In the genomic region with DNA sequence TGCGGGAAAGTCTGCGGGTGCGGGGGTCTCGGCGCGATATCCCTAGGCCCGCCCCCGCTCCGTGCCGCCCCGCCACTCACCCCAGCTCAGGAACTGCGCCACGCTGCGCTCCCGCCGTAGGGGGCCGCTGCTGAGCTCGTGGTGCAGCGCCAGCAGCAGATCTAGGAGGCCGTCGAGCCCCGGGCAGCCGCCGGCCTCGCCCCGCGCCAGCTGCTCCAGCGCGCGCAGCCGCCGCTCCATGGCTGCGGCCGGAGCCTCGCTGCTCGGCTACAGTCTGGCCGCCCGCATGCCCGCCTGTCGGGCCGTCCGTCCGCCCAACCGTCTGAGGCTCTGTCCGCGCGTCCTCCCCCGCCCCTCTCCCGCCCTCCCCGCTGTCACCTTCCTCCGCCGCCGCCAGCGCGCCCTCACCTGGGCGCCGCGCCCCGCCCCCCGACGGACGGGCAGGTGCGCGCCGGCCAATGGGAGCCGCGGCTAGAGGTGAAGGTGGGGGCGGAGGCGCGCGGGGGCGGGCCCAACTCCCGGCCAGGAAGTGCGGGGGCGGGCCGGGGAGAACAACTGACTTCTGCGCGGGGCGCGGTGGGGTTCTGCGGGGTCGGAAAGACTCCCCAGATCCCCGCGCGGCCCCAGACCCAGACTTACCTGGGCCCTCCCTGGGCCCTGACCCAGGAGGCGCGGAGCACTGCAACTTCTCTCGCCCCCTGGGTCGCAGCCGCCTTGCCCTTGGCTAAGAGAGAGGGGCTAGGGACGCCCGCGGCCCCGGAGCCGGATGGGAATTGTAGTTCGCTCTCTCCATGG, we compare ENCODE assay signal across 1 cellular context.
TF ChIP-seq lines count a peak whose summit lies in the region.

A gene with protein sequence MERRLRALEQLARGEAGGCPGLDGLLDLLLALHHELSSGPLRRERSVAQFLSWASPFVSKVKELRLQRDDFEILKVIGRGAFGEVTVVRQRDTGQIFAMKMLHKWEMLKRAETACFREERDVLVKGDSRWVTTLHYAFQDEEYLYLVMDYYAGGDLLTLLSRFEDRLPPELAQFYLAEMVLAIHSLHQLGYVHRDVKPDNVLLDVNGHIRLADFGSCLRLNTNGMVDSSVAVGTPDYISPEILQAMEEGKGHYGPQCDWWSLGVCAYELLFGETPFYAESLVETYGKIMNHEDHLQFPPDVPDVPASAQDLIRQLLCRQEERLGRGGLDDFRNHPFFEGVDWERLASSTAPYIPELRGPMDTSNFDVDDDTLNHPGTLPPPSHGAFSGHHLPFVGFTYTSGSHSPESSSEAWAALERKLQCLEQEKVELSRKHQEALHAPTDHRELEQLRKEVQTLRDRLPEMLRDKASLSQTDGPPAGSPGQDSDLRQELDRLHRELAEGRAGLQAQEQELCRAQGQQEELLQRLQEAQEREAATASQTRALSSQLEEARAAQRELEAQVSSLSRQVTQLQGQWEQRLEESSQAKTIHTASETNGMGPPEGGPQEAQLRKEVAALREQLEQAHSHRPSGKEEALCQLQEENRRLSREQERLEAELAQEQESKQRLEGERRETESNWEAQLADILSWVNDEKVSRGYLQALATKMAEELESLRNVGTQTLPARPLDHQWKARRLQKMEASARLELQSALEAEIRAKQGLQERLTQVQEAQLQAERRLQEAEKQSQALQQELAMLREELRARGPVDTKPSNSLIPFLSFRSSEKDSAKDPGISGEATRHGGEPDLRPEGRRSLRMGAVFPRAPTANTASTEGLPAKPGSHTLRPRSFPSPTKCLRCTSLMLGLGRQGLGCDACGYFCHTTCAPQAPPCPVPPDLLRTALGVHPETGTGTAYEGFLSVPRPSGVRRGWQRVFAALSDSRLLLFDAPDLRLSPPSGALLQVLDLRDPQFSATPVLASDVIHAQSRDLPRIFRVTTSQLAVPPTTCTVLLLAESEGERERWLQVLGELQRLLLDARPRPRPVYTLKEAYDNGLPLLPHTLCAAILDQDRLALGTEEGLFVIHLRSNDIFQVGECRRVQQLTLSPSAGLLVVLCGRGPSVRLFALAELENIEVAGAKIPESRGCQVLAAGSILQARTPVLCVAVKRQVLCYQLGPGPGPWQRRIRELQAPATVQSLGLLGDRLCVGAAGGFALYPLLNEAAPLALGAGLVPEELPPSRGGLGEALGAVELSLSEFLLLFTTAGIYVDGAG (N-terminal part only) (minus strand): TSS at position 324 of the 795 bp plus-strand sequence. CDS start 84 bp downstream, at position 240.

TF ChIP-seq in K562, 482 proteins besides CTCF, POLR2A, EP300 and RAD21 (continued from another document and continues in another):
- TF ChIP-seq, protein P1, sequence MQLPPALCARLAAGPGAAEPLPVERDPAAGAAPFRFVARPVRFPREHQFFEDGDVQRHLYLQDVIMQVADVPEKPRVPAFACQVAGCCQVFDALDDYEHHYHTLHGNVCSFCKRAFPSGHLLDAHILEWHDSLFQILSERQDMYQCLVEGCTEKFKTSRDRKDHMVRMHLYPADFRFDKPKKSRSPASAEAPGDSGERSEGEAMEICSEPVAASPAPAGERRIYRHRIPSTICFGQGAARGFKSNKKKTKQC (CRISPR knock-in tag; IDR thresholded peaks at IDR 0.05) = no peak
- TF ChIP-seq TBL1XR1 (IDR thresholded peaks at IDR 0.05; ENCODE audit: low read length in 2 of 2) (no peak), ESRRA (IDR thresholded peaks at IDR 0.05; ENCODE audit: borderline replicate concordance, low read depth) (no peak), MXI1 (IDR thresholded peaks at IDR 0.05; ENCODE audit: low read depth, low read length) (no peak), ARHGAP35 (IDR thresholded peaks at IDR 0.05; ENCODE audit: partially characterized antibody) (no peak), GATAD2B (IDR thresholded peaks at IDR 0.05; ENCODE audit: borderline replicate concordance) (peak; percentile 94), ZNF696 (CRISPR knock-in tag; conservative IDR thresholded peaks at IDR 0.05) (no peak), GABPA (tag; conservative IDR thresholded peaks at IDR 0.05; ENCODE audit: low read depth) (peak; percentile 84), ZNF253 (CRISPR knock-in tag; conservative IDR thresholded peaks at IDR 0.05) (no peak), SP2 (IDR thresholded peaks at IDR 0.05; ENCODE audit: extremely low read depth, low read depth, low read length, poor library complexity, severe bottlenecking) (no peak), TAL1 (IDR thresholded peaks at IDR 0.05) (no peak), ZNF695 (CRISPR knock-in tag; IDR thresholded peaks at IDR 0.05) (no peak), ZNF212 (CRISPR knock-in tag; IDR thresholded peaks at IDR 0.05) (no peak), SIRT6 (IDR thresholded peaks at IDR 0.05; ENCODE audit: low read depth, low read length) (no peak), GABPB1 (CRISPR knock-in tag; IDR thresholded peaks at IDR 0.05) (no peak; the same call in 1 of the 2 replicates), MAFG (tag; conservative IDR thresholded peaks at IDR 0.05) (no peak), CSDE1 (IDR thresholded peaks at IDR 0.05) (no peak), CREBBP (IDR thresholded peaks at IDR 0.05; ENCODE audit: low read depth, low read length) (no peak), NCOA4 (IDR thresholded peaks at IDR 0.05; ENCODE audit: partially characterized antibody) (no peak), MYBL2 (IDR thresholded peaks at IDR 0.05; ENCODE audit: low read depth) (no peak), MYBL2 (CRISPR knock-in tag; IDR thresholded peaks at IDR 0.05; ENCODE audit: borderline replicate concordance) (no peak), NFIX (CRISPR knock-in tag; IDR thresholded peaks at IDR 0.05; ENCODE audit: low read depth) (no peak), CEBPG (CRISPR knock-in tag; IDR thresholded peaks at IDR 0.05) (no peak), CEBPG (tag; conservative IDR thresholded peaks at IDR 0.05 in 1 of 2, IDR thresholded peaks at IDR 0.05 in 1 of 2) (no peak)
- TF ChIP-seq, protein P2, sequence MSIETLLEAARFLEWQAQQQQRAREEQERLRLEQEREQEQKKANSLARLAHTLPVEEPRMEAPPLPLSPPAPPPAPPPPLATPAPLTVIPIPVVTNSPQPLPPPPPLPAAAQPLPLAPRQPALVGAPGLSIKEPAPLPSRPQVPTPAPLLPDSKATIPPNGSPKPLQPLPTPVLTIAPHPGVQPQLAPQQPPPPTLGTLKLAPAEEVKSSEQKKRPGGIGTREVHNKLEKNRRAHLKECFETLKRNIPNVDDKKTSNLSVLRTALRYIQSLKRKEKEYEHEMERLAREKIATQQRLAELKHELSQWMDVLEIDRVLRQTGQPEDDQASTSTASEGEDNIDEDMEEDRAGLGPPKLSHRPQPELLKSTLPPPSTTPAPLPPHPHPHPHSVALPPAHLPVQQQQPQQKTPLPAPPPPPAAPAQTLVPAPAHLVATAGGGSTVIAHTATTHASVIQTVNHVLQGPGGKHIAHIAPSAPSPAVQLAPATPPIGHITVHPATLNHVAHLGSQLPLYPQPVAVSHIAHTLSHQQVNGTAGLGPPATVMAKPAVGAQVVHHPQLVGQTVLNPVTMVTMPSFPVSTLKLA (conservative IDR thresholded peaks at IDR 0.05) = peak in 1 of 2 experiments; percentile 40; a peak in 2 of 4 replicates
- TF ChIP-seq, protein P3, sequence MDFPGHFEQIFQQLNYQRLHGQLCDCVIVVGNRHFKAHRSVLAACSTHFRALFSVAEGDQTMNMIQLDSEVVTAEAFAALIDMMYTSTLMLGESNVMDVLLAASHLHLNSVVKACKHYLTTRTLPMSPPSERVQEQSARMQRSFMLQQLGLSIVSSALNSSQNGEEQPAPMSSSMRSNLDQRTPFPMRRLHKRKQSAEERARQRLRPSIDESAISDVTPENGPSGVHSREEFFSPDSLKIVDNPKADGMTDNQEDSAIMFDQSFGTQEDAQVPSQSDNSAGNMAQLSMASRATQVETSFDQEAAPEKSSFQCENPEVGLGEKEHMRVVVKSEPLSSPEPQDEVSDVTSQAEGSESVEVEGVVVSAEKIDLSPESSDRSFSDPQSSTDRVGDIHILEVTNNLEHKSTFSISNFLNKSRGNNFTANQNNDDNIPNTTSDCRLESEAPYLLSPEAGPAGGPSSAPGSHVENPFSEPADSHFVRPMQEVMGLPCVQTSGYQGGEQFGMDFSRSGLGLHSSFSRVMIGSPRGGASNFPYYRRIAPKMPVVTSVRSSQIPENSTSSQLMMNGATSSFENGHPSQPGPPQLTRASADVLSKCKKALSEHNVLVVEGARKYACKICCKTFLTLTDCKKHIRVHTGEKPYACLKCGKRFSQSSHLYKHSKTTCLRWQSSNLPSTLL (IDR thresholded peaks at IDR 0.05) = no peak
- TF ChIP-seq, protein P4, sequence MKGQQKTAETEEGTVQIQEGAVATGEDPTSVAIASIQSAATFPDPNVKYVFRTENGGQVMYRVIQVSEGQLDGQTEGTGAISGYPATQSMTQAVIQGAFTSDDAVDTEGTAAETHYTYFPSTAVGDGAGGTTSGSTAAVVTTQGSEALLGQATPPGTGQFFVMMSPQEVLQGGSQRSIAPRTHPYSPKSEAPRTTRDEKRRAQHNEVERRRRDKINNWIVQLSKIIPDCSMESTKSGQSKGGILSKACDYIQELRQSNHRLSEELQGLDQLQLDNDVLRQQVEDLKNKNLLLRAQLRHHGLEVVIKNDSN (CRISPR knock-in tag; IDR thresholded peaks at IDR 0.05) = 0 out of 2 replicates have a peak, but pooled peaks have one; percentile 7
- TF ChIP-seq, protein P5, sequence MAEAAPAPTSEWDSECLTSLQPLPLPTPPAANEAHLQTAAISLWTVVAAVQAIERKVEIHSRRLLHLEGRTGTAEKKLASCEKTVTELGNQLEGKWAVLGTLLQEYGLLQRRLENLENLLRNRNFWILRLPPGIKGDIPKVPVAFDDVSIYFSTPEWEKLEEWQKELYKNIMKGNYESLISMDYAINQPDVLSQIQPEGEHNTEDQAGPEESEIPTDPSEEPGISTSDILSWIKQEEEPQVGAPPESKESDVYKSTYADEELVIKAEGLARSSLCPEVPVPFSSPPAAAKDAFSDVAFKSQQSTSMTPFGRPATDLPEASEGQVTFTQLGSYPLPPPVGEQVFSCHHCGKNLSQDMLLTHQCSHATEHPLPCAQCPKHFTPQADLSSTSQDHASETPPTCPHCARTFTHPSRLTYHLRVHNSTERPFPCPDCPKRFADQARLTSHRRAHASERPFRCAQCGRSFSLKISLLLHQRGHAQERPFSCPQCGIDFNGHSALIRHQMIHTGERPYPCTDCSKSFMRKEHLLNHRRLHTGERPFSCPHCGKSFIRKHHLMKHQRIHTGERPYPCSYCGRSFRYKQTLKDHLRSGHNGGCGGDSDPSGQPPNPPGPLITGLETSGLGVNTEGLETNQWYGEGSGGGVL (CRISPR knock-in tag; IDR thresholded peaks at IDR 0.05) = no peak
- TF ChIP-seq, protein P6, sequence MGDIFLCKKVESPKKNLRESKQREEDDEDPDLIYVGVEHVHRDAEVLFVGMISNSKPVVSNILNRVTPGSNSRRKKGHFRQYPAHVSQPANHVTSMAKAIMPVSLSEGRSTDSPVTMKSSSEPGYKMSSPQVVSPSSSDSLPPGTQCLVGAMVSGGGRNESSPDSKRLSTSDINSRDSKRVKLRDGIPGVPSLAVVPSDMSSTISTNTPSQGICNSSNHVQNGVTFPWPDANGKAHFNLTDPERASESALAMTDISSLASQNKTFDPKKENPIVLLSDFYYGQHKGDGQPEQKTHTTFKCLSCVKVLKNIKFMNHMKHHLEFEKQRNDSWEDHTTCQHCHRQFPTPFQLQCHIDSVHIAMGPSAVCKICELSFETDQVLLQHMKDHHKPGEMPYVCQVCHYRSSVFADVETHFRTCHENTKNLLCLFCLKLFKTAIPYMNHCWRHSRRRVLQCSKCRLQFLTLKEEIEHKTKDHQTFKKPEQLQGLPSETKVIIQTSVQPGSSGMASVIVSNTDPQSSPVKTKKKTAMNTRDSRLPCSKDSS (IDR thresholded peaks at IDR 0.05; ENCODE audit: low read depth, partially characterized antibody) = no peak
- TF ChIP-seq, protein P7, sequence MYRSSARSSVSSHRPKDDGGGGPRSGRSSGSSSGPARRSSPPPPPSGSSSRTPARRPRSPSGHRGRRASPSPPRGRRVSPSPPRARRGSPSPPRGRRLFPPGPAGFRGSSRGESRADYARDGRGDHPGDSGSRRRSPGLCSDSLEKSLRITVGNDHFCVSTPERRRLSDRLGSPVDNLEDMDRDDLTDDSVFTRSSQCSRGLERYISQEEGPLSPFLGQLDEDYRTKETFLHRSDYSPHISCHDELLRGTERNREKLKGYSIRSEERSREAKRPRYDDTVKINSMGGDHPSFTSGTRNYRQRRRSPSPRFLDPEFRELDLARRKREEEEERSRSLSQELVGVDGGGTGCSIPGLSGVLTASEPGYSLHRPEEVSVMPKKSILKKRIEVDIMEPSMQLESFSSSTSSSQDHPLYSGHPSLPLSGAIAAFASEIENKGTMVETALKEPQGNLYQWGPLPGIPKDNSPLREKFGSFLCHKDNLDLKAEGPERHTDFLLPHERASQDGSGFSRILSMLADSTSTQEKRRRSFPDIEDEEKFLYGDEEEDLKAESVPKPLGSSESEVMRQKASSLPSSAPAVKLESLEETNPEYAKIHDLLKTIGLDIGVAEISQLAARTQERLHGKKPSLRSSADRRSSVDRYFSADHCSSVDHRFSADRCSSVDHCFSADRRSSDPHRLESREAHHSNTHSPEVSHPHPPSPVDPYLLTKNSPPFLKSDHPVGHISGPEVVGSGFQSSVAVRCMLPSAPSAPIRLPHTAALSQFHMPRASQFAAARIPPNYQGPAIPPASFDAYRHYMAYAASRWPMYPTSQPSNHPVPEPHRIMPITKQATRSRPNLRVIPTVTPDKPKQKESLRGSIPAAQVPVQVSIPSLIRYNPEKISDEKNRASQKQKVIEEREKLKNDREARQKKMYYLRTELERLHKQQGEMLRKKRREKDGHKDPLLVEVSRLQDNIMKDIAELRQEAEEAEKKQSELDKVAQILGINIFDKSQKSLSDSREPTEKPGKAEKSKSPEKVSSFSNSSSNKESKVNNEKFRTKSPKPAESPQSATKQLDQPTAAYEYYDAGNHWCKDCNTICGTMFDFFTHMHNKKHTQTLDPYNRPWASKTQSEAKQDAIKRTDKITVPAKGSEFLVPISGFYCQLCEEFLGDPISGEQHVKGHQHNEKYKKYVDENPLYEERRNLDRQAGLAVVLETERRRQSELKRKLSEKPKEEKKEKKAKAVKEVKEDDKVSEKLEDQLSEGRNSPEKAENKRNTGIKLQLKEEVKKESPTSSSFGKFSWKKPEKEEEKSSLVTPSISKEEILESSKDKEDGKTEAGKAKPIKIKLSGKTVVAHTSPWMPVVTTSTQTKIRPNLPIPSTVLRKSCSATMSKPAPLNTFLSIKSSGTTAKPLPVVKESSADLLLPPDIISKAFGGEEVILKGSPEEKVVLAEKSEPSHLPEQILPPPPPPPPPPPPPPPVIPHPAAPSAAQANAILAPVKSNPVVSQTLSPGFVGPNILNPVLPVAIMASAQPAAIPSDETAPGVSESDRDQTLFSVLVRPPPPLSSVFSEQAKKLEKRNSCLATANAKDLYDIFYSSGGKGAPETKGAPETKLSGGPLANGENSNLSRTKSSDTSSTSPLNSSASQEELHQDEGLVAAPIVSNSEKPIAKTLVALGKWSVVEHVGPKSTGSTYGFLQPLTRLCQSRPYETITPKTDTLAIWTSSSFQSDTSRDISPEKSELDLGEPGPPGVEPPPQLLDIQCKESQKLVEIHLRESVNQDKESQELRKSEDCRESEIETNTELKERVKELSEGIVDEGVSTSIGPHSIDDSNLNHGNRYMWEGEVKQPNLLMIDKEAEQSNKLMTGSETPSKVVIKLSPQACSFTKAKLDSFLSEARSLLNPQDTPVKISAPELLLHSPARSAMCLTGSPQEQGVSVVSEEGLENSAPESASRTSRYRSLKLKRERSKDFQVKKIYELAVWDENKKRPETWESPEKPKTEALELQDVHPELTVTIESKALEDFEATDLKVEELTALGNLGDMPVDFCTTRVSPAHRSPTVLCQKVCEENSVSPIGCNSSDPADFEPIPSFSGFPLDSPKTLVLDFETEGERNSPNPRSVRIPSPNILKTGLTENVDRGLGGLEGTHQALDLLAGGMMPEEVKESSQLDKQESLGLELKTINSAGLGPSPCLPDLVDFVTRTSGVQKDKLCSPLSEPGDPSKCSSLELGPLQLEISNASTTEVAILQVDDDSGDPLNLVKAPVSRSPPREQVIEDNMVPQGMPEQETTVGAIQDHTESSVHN (IDR thresholded peaks at IDR 0.05; ENCODE audit: borderline replicate concordance in 1 of 2, low read depth in 1 of 2) = no peak
